Comparison of ENCODE assay signal across 10 cellular contexts in the genomic region with DNA sequence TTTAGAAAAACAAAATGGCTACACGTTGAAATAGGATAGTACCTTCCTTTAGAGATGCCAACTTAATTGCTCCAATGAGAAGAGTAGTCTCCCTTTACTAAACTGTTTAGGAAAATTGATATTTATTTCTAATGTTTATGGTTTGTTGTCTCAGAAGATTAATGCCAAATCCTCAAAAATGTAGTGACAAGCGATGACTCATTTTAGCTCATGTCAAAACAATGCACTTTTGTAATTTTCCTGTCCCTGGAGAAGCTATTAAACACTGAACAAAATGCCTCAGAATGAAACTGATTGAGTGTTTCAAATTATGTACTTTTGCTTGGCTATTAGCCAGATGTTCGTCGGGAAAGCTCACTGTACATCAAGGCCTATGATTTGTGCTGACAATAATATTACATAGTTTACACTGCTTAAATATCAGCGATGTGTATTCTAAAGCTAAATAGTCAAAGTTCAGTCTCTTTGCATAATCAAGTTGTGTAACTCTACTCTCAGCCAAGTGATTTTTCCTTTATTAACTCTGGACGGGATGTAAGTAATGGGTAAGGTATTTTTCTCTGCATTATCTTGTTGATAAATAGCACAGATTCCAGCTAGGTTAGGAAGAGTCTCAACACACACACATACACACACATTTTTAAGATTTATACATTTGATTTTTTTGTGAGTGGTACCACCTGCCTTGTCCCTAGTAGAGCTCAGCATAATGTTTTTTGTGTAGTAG.
A peak's percentile ranks its signal among the peaks of the same experiment; 100 is the strongest.
DNase-seq lines count a peak whose midpoint lies in the region; ATAC-seq and TF ChIP-seq lines count a peak whose summit lies in the region.
"Had no signal": no experiment of that assay in that cellular context is flagged by ENCODE, and none has a peak within 500 bp of the region (broad histone marks: within the 10 kb centered on the region; RNA-seq: fewer than 3 reads in every experiment).

No MANE protein-coding gene starts in this region.

- H4K20me1 ChIP-seq in HCT116 (ENCODE audit: insufficient read depth), result no peaks in the 10 kb centered on the region

- H3K9me3 ChIP-seq in HCT116 (ENCODE audit: control insufficient read depth in 1 of 2, insufficient read depth in 1 of 2, low read depth in 1 of 2, low read length in 2 of 2), result no peaks in the 10 kb centered on the region
- H3K9me3 ChIP-seq in skeletal muscle tissue (ENCODE audit: control insufficient read depth in 3 of 3, low read length in 3 of 3), result no peaks in the 10 kb centered on the region

- TF ChIP-seq CTCF in HCT116 (IDR thresholded peaks at IDR 0.05 in 2 of 3, conservative IDR thresholded peaks at IDR 0.05 in 1 of 3; ENCODE audit: borderline replicate concordance in 1 of 3, insufficient read depth in 1 of 3, low read depth in 2 of 3, low read length in 2 of 3), result no peak
- TF ChIP-seq CTCF in fibroblast of villous mesenchyme (IDR thresholded peaks at IDR 0.05; ENCODE audit: insufficient read depth, low read depth, low read length), result no peak

- DNase-seq in HCT116 (ENCODE audit: low read depth, low spot score), result peak; percentile 77
- peak; percentile 75 for DNase-seq in RPMI7951 (ENCODE audit: low read depth)
- peak; percentile 87 for DNase-seq in fibroblast of villous mesenchyme (ENCODE audit: low read depth)
- DNase-seq in OCI-M2 (lab: John Stamatoyannopoulos, UW; ENCODE audit: unreplicated experiment), result no peak
- no peak for DNase-seq in erythroblast (lab: John Stamatoyannopoulos, UW)
- DNase-seq: activated CD4-positive, CD25-positive, alpha-beta regulatory T cell; midbrain had no signal

- no peak for TF ChIP-seq POLR2A in HCT116 (IDR thresholded peaks at IDR 0.05; ENCODE audit: borderline replicate concordance, extremely low read depth, insufficient read depth, insufficient read length)
- TF ChIP-seq POLR2A in GM18505 (IDR thresholded peaks at IDR 0.05; ENCODE audit: borderline replicate concordance, extremely low read depth, insufficient read depth, insufficient read length), result no peak
- TF ChIP-seq POLR2A in erythroblast (IDR thresholded peaks at IDR 0.05; ENCODE audit: low read length), result no peak

- no peak for TF ChIP-seq RAD21 in HCT116 (IDR thresholded peaks at IDR 0.05; ENCODE audit: low read depth)

- peak overlapping the region; percentile 76 for H3K4me2 ChIP-seq in HCT116 (ENCODE audit: low read length)

- peaks cover 21 to 27% of the 10 kb centered on the region in 2 experiments for H3K4me1 ChIP-seq in HCT116 (ENCODE audit: control insufficient read depth in 1 of 2, insufficient read depth in 2 of 2, low read length in 2 of 2)
- H3K4me1 ChIP-seq in skeletal muscle tissue (ENCODE audit: control insufficient read depth in 3 of 3, insufficient read depth in 3 of 3, low read length in 3 of 3), result peaks cover 0 to 7% (median 3%) of the 10 kb centered on the region in 3 donors

- no peaks in the 10 kb centered on the region for H3K9me2 ChIP-seq in HCT116 (ENCODE audit: insufficient read depth)

- no peaks in the 10 kb centered on the region for H3K27me3 ChIP-seq in HCT116 (ENCODE audit: insufficient read depth, low read length)
- no peaks in the 10 kb centered on the region for H3K27me3 ChIP-seq in skeletal muscle tissue (ENCODE audit: control insufficient read depth in 3 of 3, insufficient read depth in 3 of 3, low read length in 3 of 3)

- H3K4me3 ChIP-seq in HCT116 (replicated peaks in 1 of 2; ENCODE audit: low read depth in 1 of 2, low read length in 2 of 2), result peak overlapping the region in 1 of 2 experiments; percentile 30; a peak in 2 of 4 replicates
- no peak overlapping the region for H3K4me3 ChIP-seq in fibroblast of villous mesenchyme (ENCODE audit: low read depth, low read length)
- no peak overlapping the region for H3K4me3 ChIP-seq in skeletal muscle tissue (ENCODE audit: low read length in 3 of 3)

- intact Hi-C loops in HCT116 (cut with micrococcal nuclease), result no loop called here

- RAD21 ChIA-PET in HCT116 (lab: Charles Lee; ENCODE audit: low non-redundant PET in 1 of 2, low total read pairs in 2 of 2, uncharacterized antibody in 2 of 2, unreplicated experiment in 2 of 2), result no interaction called here

- POLR2A ChIA-PET in HCT116 (lab: Charles Lee), result interaction anchor here (1.0 to 1.4 kb wide), 2 partner anchors 13 to 19 kb away, joined by 3 read pairs; no protein-coding TSS in a partner anchor

- H3K27ac ChIP-seq in HCT116 (ENCODE audit: low read depth, low read length), result peak overlapping the region; percentile 38; the same call in 1 of the 2 replicates
- H3K27ac ChIP-seq in skeletal muscle tissue (ENCODE audit: low read depth, low read length), result peak overlapping the region; percentile 58

- CTCF ChIA-PET in HCT116 (lab: Charles Lee), result interaction anchor here (1.3 kb wide), 1 partner anchor 58 kb away, joined by 3 read pairs; no protein-coding TSS in a partner anchor

- peaks cover 19% of the 10 kb centered on the region; the same call in 1 of the 2 replicates for H3K79me2 ChIP-seq in HCT116 (ENCODE audit: insufficient read depth, low read length)

- H2AFZ ChIP-seq in HCT116 (ENCODE audit: low read depth, low read length, poor library complexity, severe bottlenecking), result no peak overlapping the region

- H3K9ac ChIP-seq in HCT116 (ENCODE audit: low read length) (peak overlapping the region; percentile 20), skeletal muscle tissue (ENCODE audit: low read depth in 1 of 3, low read length in 3 of 3) (no peak overlapping the region)

- no peaks in the 10 kb centered on the region for H3K36me3 ChIP-seq in HCT116 (ENCODE audit: control insufficient read depth in 1 of 2, insufficient read depth in 2 of 2, low read length in 2 of 2)
- H3K36me3 ChIP-seq in skeletal muscle tissue (ENCODE audit: control insufficient read depth in 3 of 3, insufficient read depth in 3 of 3, low read length in 3 of 3), result peaks cover 0 to 8% (median 3%) of the 10 kb centered on the region in 3 donors

- ATAC-seq in HCT116 (peak; percentile 82), HG02884 (IDR thresholded peaks at IDR 0.05; ENCODE audit: unreplicated experiment) (no peak), GM18505 (IDR thresholded peaks at IDR 0.05; ENCODE audit: unreplicated experiment) (no peak)

- no TSS peak for BruUV-seq in HCT116 (replicated peaks; lab: Mats Ljungman, UMichigan)

TF ChIP-seq in HCT116, 20 proteins besides CTCF, POLR2A, EP300 and RAD21 (continues in another document):
- TF ChIP-seq TCF7L2 (IDR thresholded peaks at IDR 0.05; ENCODE audit: borderline replicate concordance, extremely low read depth, insufficient read depth, insufficient read length) (peak; percentile 20), JUND (IDR thresholded peaks at IDR 0.05) (peak; percentile 88), EZH2phosphoT487 (IDR thresholded peaks at IDR 0.05; ENCODE audit: borderline replicate concordance) (no peak), ZFX (IDR thresholded peaks at IDR 0.05) (no peak), POLR2AphosphoS5 (IDR thresholded peaks at IDR 0.05; ENCODE audit: low read depth, low read length) (no peak), SRF (IDR thresholded peaks at IDR 0.05; ENCODE audit: low read depth) (0 out of 2 replicates have a peak, but pooled peaks have one; percentile 34), ELF1 (IDR thresholded peaks at IDR 0.05; ENCODE audit: borderline replicate concordance, low read depth) (no peak), SIN3A (IDR thresholded peaks at IDR 0.05; ENCODE audit: low read depth) (peak; percentile 57; the same call in 1 of the 2 replicates), EZH2 (IDR thresholded peaks at IDR 0.05) (no peak)
- TF ChIP-seq, protein P1, sequence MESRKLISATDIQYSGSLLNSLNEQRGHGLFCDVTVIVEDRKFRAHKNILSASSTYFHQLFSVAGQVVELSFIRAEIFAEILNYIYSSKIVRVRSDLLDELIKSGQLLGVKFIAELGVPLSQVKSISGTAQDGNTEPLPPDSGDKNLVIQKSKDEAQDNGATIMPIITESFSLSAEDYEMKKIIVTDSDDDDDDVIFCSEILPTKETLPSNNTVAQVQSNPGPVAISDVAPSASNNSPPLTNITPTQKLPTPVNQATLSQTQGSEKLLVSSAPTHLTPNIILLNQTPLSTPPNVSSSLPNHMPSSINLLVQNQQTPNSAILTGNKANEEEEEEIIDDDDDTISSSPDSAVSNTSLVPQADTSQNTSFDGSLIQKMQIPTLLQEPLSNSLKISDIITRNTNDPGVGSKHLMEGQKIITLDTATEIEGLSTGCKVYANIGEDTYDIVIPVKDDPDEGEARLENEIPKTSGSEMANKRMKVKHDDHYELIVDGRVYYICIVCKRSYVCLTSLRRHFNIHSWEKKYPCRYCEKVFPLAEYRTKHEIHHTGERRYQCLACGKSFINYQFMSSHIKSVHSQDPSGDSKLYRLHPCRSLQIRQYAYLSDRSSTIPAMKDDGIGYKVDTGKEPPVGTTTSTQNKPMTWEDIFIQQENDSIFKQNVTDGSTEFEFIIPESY (IDR thresholded peaks at IDR 0.05; ENCODE audit: extremely low read depth, insufficient replicate concordance, low read length), result no peak
- TF ChIP-seq, protein P2, sequence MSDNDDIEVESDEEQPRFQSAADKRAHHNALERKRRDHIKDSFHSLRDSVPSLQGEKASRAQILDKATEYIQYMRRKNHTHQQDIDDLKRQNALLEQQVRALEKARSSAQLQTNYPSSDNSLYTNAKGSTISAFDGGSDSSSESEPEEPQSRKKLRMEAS (IDR thresholded peaks at IDR 0.05), result no peak; the same call in 1 of the 2 replicates
- TF ChIP-seq, protein P3, sequence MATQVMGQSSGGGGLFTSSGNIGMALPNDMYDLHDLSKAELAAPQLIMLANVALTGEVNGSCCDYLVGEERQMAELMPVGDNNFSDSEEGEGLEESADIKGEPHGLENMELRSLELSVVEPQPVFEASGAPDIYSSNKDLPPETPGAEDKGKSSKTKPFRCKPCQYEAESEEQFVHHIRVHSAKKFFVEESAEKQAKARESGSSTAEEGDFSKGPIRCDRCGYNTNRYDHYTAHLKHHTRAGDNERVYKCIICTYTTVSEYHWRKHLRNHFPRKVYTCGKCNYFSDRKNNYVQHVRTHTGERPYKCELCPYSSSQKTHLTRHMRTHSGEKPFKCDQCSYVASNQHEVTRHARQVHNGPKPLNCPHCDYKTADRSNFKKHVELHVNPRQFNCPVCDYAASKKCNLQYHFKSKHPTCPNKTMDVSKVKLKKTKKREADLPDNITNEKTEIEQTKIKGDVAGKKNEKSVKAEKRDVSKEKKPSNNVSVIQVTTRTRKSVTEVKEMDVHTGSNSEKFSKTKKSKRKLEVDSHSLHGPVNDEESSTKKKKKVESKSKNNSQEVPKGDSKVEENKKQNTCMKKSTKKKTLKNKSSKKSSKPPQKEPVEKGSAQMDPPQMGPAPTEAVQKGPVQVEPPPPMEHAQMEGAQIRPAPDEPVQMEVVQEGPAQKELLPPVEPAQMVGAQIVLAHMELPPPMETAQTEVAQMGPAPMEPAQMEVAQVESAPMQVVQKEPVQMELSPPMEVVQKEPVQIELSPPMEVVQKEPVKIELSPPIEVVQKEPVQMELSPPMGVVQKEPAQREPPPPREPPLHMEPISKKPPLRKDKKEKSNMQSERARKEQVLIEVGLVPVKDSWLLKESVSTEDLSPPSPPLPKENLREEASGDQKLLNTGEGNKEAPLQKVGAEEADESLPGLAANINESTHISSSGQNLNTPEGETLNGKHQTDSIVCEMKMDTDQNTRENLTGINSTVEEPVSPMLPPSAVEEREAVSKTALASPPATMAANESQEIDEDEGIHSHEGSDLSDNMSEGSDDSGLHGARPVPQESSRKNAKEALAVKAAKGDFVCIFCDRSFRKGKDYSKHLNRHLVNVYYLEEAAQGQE (IDR thresholded peaks at IDR 0.05; ENCODE audit: low read depth), result no peak

Comparison
In these comparisons a context has a peak if more than half of its experiments do, and no peak if none do; other contexts are left out.
1. DNase-seq: peak in HCT116 (single experiment), RPMI7951 (single experiment) and fibroblast of villous mesenchyme (single experiment); none in OCI-M2 (single experiment) and erythroblast (0 of 2).